Comparison of ENCODE assay signal across 8 cellular contexts in the genomic region with DNA sequence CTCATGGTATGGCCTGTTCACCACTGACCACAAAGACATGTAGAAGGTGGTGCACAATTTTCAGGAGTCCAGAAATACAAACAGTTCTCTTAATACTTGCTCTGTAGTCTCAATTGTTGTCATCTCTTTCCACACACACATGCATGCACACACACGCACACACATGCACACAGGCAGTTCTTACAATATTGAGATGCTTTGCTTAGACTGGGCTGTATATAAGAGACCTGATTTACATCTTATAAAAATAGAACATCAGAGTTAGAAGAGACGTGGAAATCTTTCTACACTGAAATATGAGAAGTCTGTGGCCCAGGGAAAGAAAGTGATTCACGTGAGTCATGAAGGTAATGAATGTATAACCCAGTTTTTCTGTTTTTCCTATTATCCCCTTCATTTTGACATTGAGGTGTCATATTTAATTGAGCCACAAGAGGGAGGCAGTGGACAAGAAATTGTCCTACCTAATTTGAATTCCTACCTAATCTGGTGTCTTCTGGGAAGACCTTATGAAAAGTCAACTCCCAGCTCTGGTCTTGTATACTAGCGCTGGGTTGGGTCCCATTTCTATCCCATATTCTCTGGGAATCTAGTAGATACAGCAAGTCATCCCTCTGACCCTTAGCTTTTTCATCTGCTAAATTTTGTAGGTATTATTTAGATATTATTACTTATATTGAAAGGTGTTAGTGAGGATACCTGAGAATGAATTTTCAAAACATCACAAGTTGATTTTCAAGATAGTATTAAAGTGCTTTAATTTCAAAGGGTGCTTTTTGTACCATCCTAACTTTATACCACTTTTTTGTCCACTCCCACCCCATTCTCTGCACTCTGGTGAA. TPM values are rescaled to one million over a fixed set of nuclear protein-coding genes. Genes with fewer than 3 reads are reported as not detected.
A peak's percentile ranks its signal among the peaks of the same experiment; 100 is the strongest.
DNase-seq lines count a peak whose midpoint lies in the region; ATAC-seq lines count a peak whose summit lies in the region.

No MANE protein-coding gene starts in this region.

- no peak overlapping the region for H2AK5ac ChIP-seq in mesenchymal stem cell (ENCODE audit: low read length, severe bottlenecking)

- no peaks in the 10 kb centered on the region for H3K79me1 ChIP-seq in mesenchymal stem cell (replicated peaks; ENCODE audit: low read length, poor library complexity, severe bottlenecking)

- 2 to 3% methylated on average over 4 of the region's 4 CpGs for WGBS in GM23248 (ENCODE audit: low coverage in 1 of 2, low lambda C conversion rate in 2 of 2, missing lambda C conversion rate in 2 of 2), 2 experiments
- 0% methylated on average over 1 of the region's 4 CpGs for WGBS in mesenchymal stem cell

- H3K4me2 ChIP-seq in GM23248 (ENCODE audit: unreplicated experiment) (no peak overlapping the region), mesenchymal stem cell (ENCODE audit: low read length, poor library complexity, severe bottlenecking) (no peak overlapping the region)

- H3K18ac ChIP-seq in mesenchymal stem cell (ENCODE audit: low read depth in 1 of 2, low read length in 2 of 2): no peak overlapping the region

- no peaks in the 10 kb centered on the region for H3K36me3 ChIP-seq in GM23248 (ENCODE audit: low read depth)
- no peaks in the 10 kb centered on the region for H3K36me3 ChIP-seq in mesenchymal stem cell (ENCODE audit: control insufficient read depth in 1 of 2, insufficient read depth in 2 of 2, low read depth in 1 of 2, low read length in 2 of 2)

- H3K4me1 ChIP-seq in GM23248 (ENCODE audit: insufficient read depth): no peaks in the 10 kb centered on the region
- H3K4me1 ChIP-seq in mesenchymal stem cell (ENCODE audit: control insufficient read depth, insufficient read depth, low read depth, low read length): no peaks in the 10 kb centered on the region

- H3K4me3 ChIP-seq in GM23248: no peak overlapping the region
- no peak overlapping the region for H3K4me3 ChIP-seq in mesenchymal stem cell (ENCODE audit: insufficient read depth in 1 of 2, low read depth in 1 of 2, low read length in 2 of 2)

- H2BK120ac ChIP-seq in mesenchymal stem cell (ENCODE audit: low read depth, low read length): no peak overlapping the region

- H4K20me1 ChIP-seq in GM23248 (ENCODE audit: insufficient read depth): no peaks in the 10 kb centered on the region

- in situ Hi-C loops in GM23248 (cut with MboI): no loop called here

- H3K9ac ChIP-seq in GM23248: no peak overlapping the region
- no peak overlapping the region for H3K9ac ChIP-seq in mesenchymal stem cell (ENCODE audit: low read length)

- no peak overlapping the region for H4K8ac ChIP-seq in mesenchymal stem cell (ENCODE audit: low read length)

- ATAC-seq in HG02763 (IDR thresholded peaks at IDR 0.05; ENCODE audit: unreplicated experiment): no peak

- no peak overlapping the region for H2BK15ac ChIP-seq in mesenchymal stem cell (ENCODE audit: low read depth, poor library complexity, severe bottlenecking)

- no peak overlapping the region for H3K23ac ChIP-seq in mesenchymal stem cell (ENCODE audit: low read length in 2 of 2)

- H3K79me2 ChIP-seq in GM23248 (ENCODE audit: insufficient read depth): no peaks in the 10 kb centered on the region

- H3K9me2 ChIP-seq in GM23248 (ENCODE audit: insufficient read depth): no peaks in the 10 kb centered on the region

- no peak overlapping the region for H3K14ac ChIP-seq in mesenchymal stem cell (ENCODE audit: low read length in 2 of 2)

- no peaks in the 10 kb centered on the region for H3F3A ChIP-seq in GM23248 (ENCODE audit: insufficient read depth)

- H4K91ac ChIP-seq in mesenchymal stem cell (ENCODE audit: low read length): no peak overlapping the region

- DNase-seq in NCI-H2081 (lab: John Stamatoyannopoulos, UW) (peak; percentile 52), NCI-H2081 treated with DMSO at 0.1 percent for 48 hours (lab: John Stamatoyannopoulos, UW) (no peak), GM23248 (peak; percentile 42), NCI-H774 (lab: John Stamatoyannopoulos, UW) (peak; percentile 3), cerebellum (ENCODE audit: low spot score) (peak; percentile 46), mesenchymal stem cell (peak; percentile 50)
- no peak for DNase-seq in activated CD4-positive, CD25-positive, alpha-beta regulatory T cell treated with anti-CD3 and anti-CD28 coated beads, Interleukin-2, amount 50 U/mL, for 72 hours

- H3K9me3 ChIP-seq in GM23248 (ENCODE audit: low read depth) (no peaks in the 10 kb centered on the region), mesenchymal stem cell (ENCODE audit: control insufficient read depth, low read length) (peaks cover 7% of the 10 kb centered on the region)

- H3K27ac ChIP-seq in GM23248 (no peak overlapping the region), mesenchymal stem cell (ENCODE audit: low read length, poor library complexity, severe bottlenecking) (no peak overlapping the region)

- no peak overlapping the region for H2BK5ac ChIP-seq in mesenchymal stem cell (ENCODE audit: low read depth, low read length, poor library complexity, severe bottlenecking)

- H2AFZ ChIP-seq in GM23248: no peak overlapping the region
- no peak overlapping the region for H2AFZ ChIP-seq in mesenchymal stem cell (ENCODE audit: low read depth, low read length)

- no peak overlapping the region for H3K4ac ChIP-seq in mesenchymal stem cell (ENCODE audit: low read depth in 1 of 2, low read length in 2 of 2)

- H3K27me3 ChIP-seq in GM23248 (replicated peaks; ENCODE audit: insufficient read depth) (no peaks in the 10 kb centered on the region), mesenchymal stem cell (ENCODE audit: control insufficient read depth in 1 of 2, insufficient read depth in 1 of 2, low read length in 2 of 2) (peaks cover 0 to 4% of the 10 kb centered on the region in 2 experiments)

- no peak overlapping the region for H2BK12ac ChIP-seq in mesenchymal stem cell (ENCODE audit: low read length in 2 of 2)

RNA-seq across cellular contexts. Expression of gene MS4A4A, which starts 14.9 kb away (rescaled TPM):
- total RNA-seq in GM23248 (2014; rRNA removed; shearing (Covaris generic)): not detected in 2 replicates
- polyA plus RNA-seq in GM23248 (2016; fragmentation: Nextera tagmentation; extraction: Ambion mirVana): not detected in 2 replicates
- 3.5 TPM for total RNA-seq in cerebellum
- not detected for polyA plus RNA-seq in mesenchymal stem cell (2013, experiment 1 of 2)
- polyA plus RNA-seq in mesenchymal stem cell (2013, experiment 2 of 2): 0.03 TPM

RNA-seq across cellular contexts. Expression of gene MS4A4E, which starts 22.7 kb away (rescaled TPM):
- not detected in 2 replicates for total RNA-seq in GM23248 (2014; rRNA removed; shearing (Covaris generic))
- polyA plus RNA-seq in GM23248 (2016; fragmentation: Nextera tagmentation; extraction: Ambion mirVana): not detected in 2 replicates
- total RNA-seq in cerebellum: not detected
- not detected for polyA plus RNA-seq in mesenchymal stem cell (2013, experiment 1 of 2)
- polyA plus RNA-seq in mesenchymal stem cell (2013, experiment 2 of 2): not detected

Comparison
In these comparisons a context has a peak if more than half of its experiments do, and no peak if none do; other contexts are left out.
1. DNase-seq: peak in NCI-H2081 (2 of 2), GM23248 (single experiment), NCI-H774 (single experiment), cerebellum (single experiment) and mesenchymal stem cell (single experiment); none in NCI-H2081 treated with DMSO at 0.1 percent for 48 hours (single experiment) and activated CD4-positive, CD25-positive, alpha-beta regulatory T cell treated with anti-CD3 and anti-CD28 coated beads, Interleukin-2, amount 50 U/mL, for 72 hours (single experiment).